18 cellular contexts compared by ENCODE assay signal in the genomic region with DNA sequence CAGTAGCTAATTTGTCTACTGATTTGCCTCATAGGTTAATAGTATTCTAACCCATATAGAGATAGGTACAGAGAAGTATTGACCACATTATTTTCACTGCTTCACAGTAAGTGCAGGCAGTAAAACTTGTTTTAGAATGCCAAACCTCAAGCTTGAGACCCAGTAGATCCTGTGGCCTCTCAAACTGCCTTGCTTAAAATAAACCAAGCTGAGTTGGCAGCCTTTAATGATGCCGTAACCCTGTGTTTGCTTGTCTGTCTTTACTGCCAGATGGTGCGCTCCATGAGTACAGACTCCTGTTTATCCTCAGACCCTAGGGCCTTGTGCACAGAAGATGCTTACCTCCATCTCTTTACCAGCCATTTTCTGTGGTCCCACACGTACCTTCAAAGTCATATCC. TPM values are rescaled to one million over a fixed set of nuclear protein-coding genes. Genes with fewer than 3 reads are reported as not detected.
DNase-seq lines count a peak whose midpoint lies in the region; ATAC-seq, FAIRE-seq and TF ChIP-seq lines count a peak whose summit lies in the region.
"Had no signal": no experiment of that assay in that cellular context is flagged by ENCODE, and none has a peak within 500 bp of the region (broad histone marks: within the 10 kb centered on the region; RNA-seq: fewer than 3 reads in every experiment).

No MANE protein-coding gene starts in this region.

- H2AFZ ChIP-seq in fibroblast of lung (ENCODE audit: low read length) (no peak overlapping the region), osteoblast (ENCODE audit: low read length) (peak overlapping the region; percentile 8)

- H3K4me3 ChIP-seq in fibroblast of lung (replicated peaks in 1 of 4; ENCODE audit: control extremely low read depth in 1 of 4, insufficient read depth in 1 of 4, low read depth in 3 of 4, low read length in 4 of 4) (no peak overlapping the region), osteoblast (ENCODE audit: insufficient read depth, low read length) (no peak overlapping the region)
- H3K4me3 ChIP-seq: SK-N-MC, smooth muscle cell had no signal

- TF ChIP-seq CTCF in fibroblast of lung (conservative IDR thresholded peaks at IDR 0.05 in 1 of 2, IDR thresholded peaks at IDR 0.05 in 1 of 2; ENCODE audit: low read depth in 1 of 2, low read length in 2 of 2) (no peak), osteoblast (IDR thresholded peaks at IDR 0.05; ENCODE audit: extremely low read depth, low read depth, low read length) (no peak)

- no peak overlapping the region for H3K27ac ChIP-seq in fibroblast of lung (ENCODE audit: insufficient read depth, low read length)
- no peak overlapping the region for H3K27ac ChIP-seq in osteoblast (ENCODE audit: low read depth, low read length)
- H3K27ac ChIP-seq: foreskin keratinocyte, SK-N-MC had no signal

- H3K4me2 ChIP-seq in fibroblast of lung (ENCODE audit: extremely low read depth, insufficient read depth, low read length): no peak overlapping the region
- no peak overlapping the region for H3K4me2 ChIP-seq in osteoblast (ENCODE audit: insufficient read depth, low read length)
- H3K4me2 ChIP-seq: smooth muscle cell had no signal

- H3K27me3 ChIP-seq in fibroblast of lung (ENCODE audit: control insufficient read depth, insufficient read depth, low read length) (no peaks in the 10 kb centered on the region), osteoblast (ENCODE audit: insufficient read depth, low read length) (no peaks in the 10 kb centered on the region)
- H3K27me3 ChIP-seq: foreskin keratinocyte had no signal

- no peaks in the 10 kb centered on the region for H3K4me1 ChIP-seq in fibroblast of lung (ENCODE audit: control insufficient read depth, extremely low read depth, insufficient read depth, low read length)
- H3K4me1 ChIP-seq in osteoblast (ENCODE audit: insufficient read depth, low read length): no peaks in the 10 kb centered on the region
- H3K4me1 ChIP-seq: foreskin keratinocyte had no signal

- H3K79me2 ChIP-seq in fibroblast of lung (ENCODE audit: control insufficient read depth, insufficient read depth, low read length) (no peaks in the 10 kb centered on the region), osteoblast (ENCODE audit: insufficient read depth, low read length) (no peaks in the 10 kb centered on the region)

- no peaks in the 10 kb centered on the region for H3K36me3 ChIP-seq in fibroblast of lung (ENCODE audit: control insufficient read depth, insufficient read depth, low read length)
- H3K36me3 ChIP-seq in osteoblast (ENCODE audit: insufficient read depth, low read length): no peaks in the 10 kb centered on the region

- no peak overlapping the region for H3K9ac ChIP-seq in fibroblast of lung (ENCODE audit: insufficient read depth, low read length)

- H4K20me1 ChIP-seq in fibroblast of lung (ENCODE audit: control insufficient read depth, extremely low read depth, insufficient read depth, low read length): no peaks in the 10 kb centered on the region
- H4K20me1 ChIP-seq in osteoblast (ENCODE audit: insufficient read depth, low read length): no peaks in the 10 kb centered on the region

- no peaks in the 10 kb centered on the region for H3K9me3 ChIP-seq in fibroblast of lung (ENCODE audit: control insufficient read depth, insufficient read depth, low read depth, low read length)
- H3K9me3 ChIP-seq in osteoblast (ENCODE audit: low read depth, low read length): no peaks in the 10 kb centered on the region

- ATAC-seq in HG02623 (IDR thresholded peaks at IDR 0.05; ENCODE audit: unreplicated experiment): no peak
- ATAC-seq: activated CD4-positive, alpha-beta T cell treated with anti-CD3 and anti-CD28 coated beads for 36 hours; foreskin keratinocyte had no signal

- DNase-seq in GM19239 (ENCODE audit: insufficient read length, low spot score) (no peak), NCI-H1694 treated with DMSO at 0.1 percent for 48 hours (lab: John Stamatoyannopoulos, UW) (peak; percentile 65), fibroblast of lung (ENCODE audit: low read depth in 2 of 2) (peak; percentile 25 to 34), osteoblast (ENCODE audit: insufficient read length, low spot score, missing footprints) (no peak), RCC 7860 (ENCODE audit: low spot score) (no peak), iPS-NIHi11 (ENCODE audit: low spot score) (no peak)
- DNase-seq: activated CD4-positive, alpha-beta T cell treated with anti-CD3 and anti-CD28 coated beads for 36 hours; activated gamma-delta T cell treated with Interleukin-2 at 50 U/mL for 16 hours; anterior cingulate cortex; foreskin keratinocyte; naive B cell; NCI-H1417 treated with DMSO at 0.1 percent for 48 hours; NCI-H345; posterior cingulate gyrus had no signal

- FAIRE-seq in GM19239 (lab: Jason Lieb, UNC) (peak; percentile 37), RCC 7860 (lab: Jason Lieb, UNC) (no peak)

RNA-seq across cellular contexts. Expression of gene ANXA3, which starts 50.8 kb away (rescaled TPM):
- total RNA-seq in fibroblast of lung (7.2 and 9.7 TPM in 2 replicates), osteoblast (2.1 and 2.9 TPM in 2 replicates)
- 9.8 and 9.9 TPM in 2 replicates for polyA plus RNA-seq in fibroblast of lung
- 7.3 and 8.7 TPM in 2 replicates for polyA plus RNA-seq in fibroblast of lung (2012)
- polyA minus RNA-seq in fibroblast of lung (ENCODE audit: low replicate concordance): 7.5 and 9.6 TPM in 2 replicates
- total RNA-seq: OCI-LY7 had no signal

Comparison
In these comparisons a context has a peak if more than half of its experiments do, and no peak if none do; other contexts are left out.
1. DNase-seq: peak in NCI-H1694 treated with DMSO at 0.1 percent for 48 hours (single experiment) and fibroblast of lung (2 of 2); none in GM19239 (single experiment), osteoblast (single experiment), RCC 7860 (single experiment) and iPS-NIHi11 (single experiment).